In genomic region chr4:158521490-158522111, GRCh38 we compare ENCODE assay signal across 1 cellular context.
TF ChIP-seq lines count a peak whose summit lies in the region.

Gene RXFP1, plus strand, starts transcription at chr4:158521882. Its CDS starts 95 bp downstream, at chr4:158521977.

TF ChIP-seq in GM23338, 12 proteins besides CTCF, POLR2A, EP300 and RAD21:
- TF ChIP-seq ZNF462 (CRISPR knock-in tag; IDR thresholded peaks at IDR 0.05): no peak
- TF ChIP-seq POLR2AphosphoS5 (IDR thresholded peaks at IDR 0.05; ENCODE audit: low read depth): no peak
- no peak for TF ChIP-seq STAT1 (IDR thresholded peaks at IDR 0.05; ENCODE audit: unreplicated experiment)
- no peak for TF ChIP-seq CREB1 (CRISPR knock-in tag; IDR thresholded peaks at IDR 0.05; ENCODE audit: low read depth)
- TF ChIP-seq ZNF331 (CRISPR knock-in tag; IDR thresholded peaks at IDR 0.05; ENCODE audit: low read depth): no peak
- no peak for TF ChIP-seq REST (IDR thresholded peaks at IDR 0.05; ENCODE audit: unreplicated experiment)
- no peak for TF ChIP-seq ZNF114 (CRISPR knock-in tag; IDR thresholded peaks at IDR 0.05)
- no peak for TF ChIP-seq JUNB (IDR thresholded peaks at IDR 0.05; ENCODE audit: unreplicated experiment)
- no peak for TF ChIP-seq EZH2phosphoT487 (IDR thresholded peaks at IDR 0.05; ENCODE audit: unreplicated experiment)
- no peak for TF ChIP-seq ETS1 (IDR thresholded peaks at IDR 0.05)
- no peak for TF ChIP-seq NANOG (IDR thresholded peaks at IDR 0.05; ENCODE audit: borderline replicate concordance)
- no peak for TF ChIP-seq EZH2 (IDR thresholded peaks at IDR 0.05; ENCODE audit: low read depth, unreplicated experiment)
